11 cellular contexts compared by ENCODE assay signal in genomic region chr17:65557349-65558310, GRCh38. TPM values are rescaled to one million over a fixed set of nuclear protein-coding genes. Genes with fewer than 3 reads are reported as not detected.
DNase-seq lines count a peak whose midpoint lies in the region; ATAC-seq lines count a peak whose summit lies in the region.
"Had no signal": no experiment of that assay in that cellular context is flagged by ENCODE, and none has a peak within 500 bp of the region (broad histone marks: within the 10 kb centered on the region; RNA-seq: fewer than 3 reads in every experiment).

No MANE protein-coding gene starts in this region.

- CTCF ChIA-PET in activated CD4-positive, alpha-beta memory T cell treated with anti-CD3 and anti-CD28 coated beads, Interleukin-2, amount 10 ng/mL, durations not matched to agents 7 days and 5 days (lab: Charles Lee), result interaction anchor here (1.2 to 5.2 kb wide), 8 partner anchors 14 to 608 kb away, joined by 3 to 47 read pairs (median 6); no protein-coding TSS in a partner anchor

- DNase-seq in left cardiac atrium, result peak; percentile 33
- no peak for DNase-seq in left ventricle myocardium superior
- peak; percentile 29 for DNase-seq in activated CD4-positive, alpha-beta memory T cell treated with anti-CD3 and anti-CD28 coated beads, Interleukin-2, amount 10 ng/mL, durations not matched to agents 7 days and 5 days
- DNase-seq in islet precursor cell, result peak; percentile 81
- DNase-seq in NCI-H446 (lab: John Stamatoyannopoulos, UW), result no peak
- DNase-seq in mucosa of gallbladder (ENCODE audit: low spot score), result no peak
- no peak for DNase-seq in NCI-H69 (lab: John Stamatoyannopoulos, UW)
- DNase-seq: testis had no signal

- peak overlapping the region; percentile 39 for H3K27ac ChIP-seq in urinary bladder (ENCODE audit: low read depth)
- H3K27ac ChIP-seq: BLaER1, testis had no signal

- no peak overlapping the region for H3K27ac Mint-ChIP-seq in activated CD4-positive, alpha-beta memory T cell treated with anti-CD3 and anti-CD28 coated beads, Interleukin-2, amount 10 ng/mL, durations not matched to agents 7 days and 5 days
- H3K27ac Mint-ChIP-seq: dendritic cell treated with granulocyte-macrophage colony-stimulating factor and Interleukin-4, amounts not matched to agents 40 ng/mL and 50 ng/mL, for 4 days had no signal

- no peaks in the 10 kb centered on the region for H3K9me3 Mint-ChIP-seq in activated CD4-positive, alpha-beta memory T cell treated with anti-CD3 and anti-CD28 coated beads, Interleukin-2, amount 10 ng/mL, durations not matched to agents 7 days and 5 days
- H3K9me3 Mint-ChIP-seq: dendritic cell treated with granulocyte-macrophage colony-stimulating factor and Interleukin-4, amounts not matched to agents 40 ng/mL and 50 ng/mL, for 4 days had no signal

- H3K4me1 ChIP-seq in urinary bladder (ENCODE audit: insufficient read depth), result no peaks in the 10 kb centered on the region

- peak overlapping the region; percentile 97 for H3K4me3 ChIP-seq in urinary bladder (ENCODE audit: low read depth, low read length)
- H3K4me3 ChIP-seq: BLaER1 had no signal

- H3K36me3 ChIP-seq in urinary bladder (ENCODE audit: insufficient read depth), result no peaks in the 10 kb centered on the region

- peaks cover 27% of the 10 kb centered on the region for H3K4me1 Mint-ChIP-seq in activated CD4-positive, alpha-beta memory T cell treated with anti-CD3 and anti-CD28 coated beads, Interleukin-2, amount 10 ng/mL, durations not matched to agents 7 days and 5 days

- 44% methylated on average over 21 of the region's 21 CpGs for WGBS in urinary bladder

- intact Hi-C loops in left cardiac atrium (cut with DNase I), result loop anchor here (2.0 to 10.0 kb wide), 3 partner anchors 93 to 265 kb away; no protein-coding TSS in a partner anchor
- intact Hi-C loops in left ventricle myocardium superior (cut with micrococcal nuclease), result no loop called here

- peak in 1 of 2 donors; percentile 19 for ATAC-seq in left cardiac atrium
- no peak for ATAC-seq in left ventricle myocardium superior

- no peaks in the 10 kb centered on the region for H3K36me3 Mint-ChIP-seq in activated CD4-positive, alpha-beta memory T cell treated with anti-CD3 and anti-CD28 coated beads, Interleukin-2, amount 10 ng/mL, durations not matched to agents 7 days and 5 days (ENCODE audit: low read depth)

- no peak overlapping the region for H3K4me3 Mint-ChIP-seq in activated CD4-positive, alpha-beta memory T cell treated with anti-CD3 and anti-CD28 coated beads, Interleukin-2, amount 10 ng/mL, durations not matched to agents 7 days and 5 days
- H3K4me3 Mint-ChIP-seq: dendritic cell treated with granulocyte-macrophage colony-stimulating factor and Interleukin-4, amounts not matched to agents 40 ng/mL and 50 ng/mL, for 4 days had no signal

- peaks cover 18% of the 10 kb centered on the region for H3K27me3 Mint-ChIP-seq in activated CD4-positive, alpha-beta memory T cell treated with anti-CD3 and anti-CD28 coated beads, Interleukin-2, amount 10 ng/mL, durations not matched to agents 7 days and 5 days

- POLR2A ChIA-PET in activated CD4-positive, alpha-beta memory T cell treated with anti-CD3 and anti-CD28 coated beads, Interleukin-2, amount 10 ng/mL, durations not matched to agents 7 days and 5 days (lab: Charles Lee), result interaction anchor here (0.7 to 1.3 kb wide), 4 partner anchors 34 to 437 kb away, joined by 3 to 5 read pairs (median 3); no protein-coding TSS in a partner anchor

RNA-seq across cellular contexts. Expression of gene AXIN2, which starts 3.8 kb away (rescaled TPM):
- total RNA-seq in left cardiac atrium (10 to 100 TPM; 16.4 to 28.5 TPM), left ventricle myocardium superior (17.2 TPM), urinary bladder (23.4 TPM), mucosa of gallbladder (14.4 TPM)
- total RNA-seq in activated CD4-positive, alpha-beta memory T cell treated with anti-CD3 and anti-CD28 coated beads, Interleukin-2, amount 10 ng/mL, durations not matched to agents 7 days and 5 days, result 1 to 10 TPM; 3.5 to 4.3 TPM
- 25.4 TPM for polyA plus RNA-seq in urinary bladder

Comparison
In these comparisons a context has a peak if more than half of its experiments do, and no peak if none do; other contexts are left out.
1. DNase-seq: peak in left cardiac atrium (single experiment), activated CD4-positive, alpha-beta memory T cell treated with anti-CD3 and anti-CD28 coated beads, Interleukin-2, amount 10 ng/mL, durations not matched to agents 7 days and 5 days (single experiment) and islet precursor cell (single experiment); none in left ventricle myocardium superior (single experiment), NCI-H446 (0 of 2), mucosa of gallbladder (single experiment) and NCI-H69 (single experiment).